Comparison of ENCODE assay signal across 3 cellular contexts in the genomic region with DNA sequence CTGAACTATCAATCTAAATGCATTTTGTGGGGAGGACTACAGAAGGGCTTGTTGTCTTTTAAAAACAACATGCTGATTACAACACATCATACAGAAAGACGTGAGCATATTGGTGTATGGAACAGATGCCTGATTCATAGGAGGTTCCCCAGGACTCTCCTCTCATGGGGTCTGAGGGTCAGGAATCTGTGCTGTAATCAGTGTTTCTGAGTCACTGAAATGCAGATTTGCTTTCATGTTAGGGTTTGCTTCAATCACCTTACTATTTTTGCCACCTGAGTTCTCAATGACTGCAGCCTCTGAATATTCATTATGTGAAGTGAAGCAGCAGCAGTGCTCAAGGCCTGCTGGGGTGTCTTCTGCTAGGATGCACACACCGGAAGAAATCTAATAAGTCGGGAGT.
A peak's percentile ranks its signal among the peaks of the same experiment; 100 is the strongest.
TF ChIP-seq lines count a peak whose summit lies in the region.

No MANE protein-coding gene starts in this region.

TF ChIP-seq in SK-N-SH treated with all-trans-retinoic acid at 6 μM for 48 hours, 23 proteins besides CTCF, POLR2A, EP300 and RAD21 (continued from another document):
- TF ChIP-seq, protein P1, sequence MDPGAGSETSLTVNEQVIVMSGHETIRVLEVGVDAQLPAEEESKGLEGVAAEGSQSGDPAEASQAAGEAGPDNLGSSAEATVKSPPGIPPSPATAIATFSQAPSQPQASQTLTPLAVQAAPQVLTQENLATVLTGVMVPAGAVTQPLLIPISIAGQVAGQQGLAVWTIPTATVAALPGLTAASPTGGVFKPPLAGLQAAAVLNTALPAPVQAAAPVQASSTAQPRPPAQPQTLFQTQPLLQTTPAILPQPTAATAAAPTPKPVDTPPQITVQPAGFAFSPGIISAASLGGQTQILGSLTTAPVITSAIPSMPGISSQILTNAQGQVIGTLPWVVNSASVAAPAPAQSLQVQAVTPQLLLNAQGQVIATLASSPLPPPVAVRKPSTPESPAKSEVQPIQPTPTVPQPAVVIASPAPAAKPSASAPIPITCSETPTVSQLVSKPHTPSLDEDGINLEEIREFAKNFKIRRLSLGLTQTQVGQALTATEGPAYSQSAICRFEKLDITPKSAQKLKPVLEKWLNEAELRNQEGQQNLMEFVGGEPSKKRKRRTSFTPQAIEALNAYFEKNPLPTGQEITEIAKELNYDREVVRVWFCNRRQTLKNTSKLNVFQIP (CRISPR knock-in tag; IDR thresholded peaks at IDR 0.05; ENCODE audit: borderline replicate concordance, low read depth), result no peak
- TF ChIP-seq GLIS3 (CRISPR knock-in tag; IDR thresholded peaks at IDR 0.05), result no peak

TF ChIP-seq in endothelial cell of umbilical vein, 7 proteins besides CTCF, POLR2A, EP300 and RAD21 (continued from another document):
- TF ChIP-seq FOS (IDR thresholded peaks at IDR 0.05; ENCODE audit: borderline replicate concordance, insufficient read depth, low read length), result no peak
- no peak for TF ChIP-seq POLR2AphosphoS5 (IDR thresholded peaks at IDR 0.05; ENCODE audit: insufficient read depth, low read depth, low read length)
- no peak for TF ChIP-seq GATA2 (IDR thresholded peaks at IDR 0.05; ENCODE audit: insufficient read depth, insufficient read length, low read depth, low read length)

TF ChIP-seq in neural cell, 6 proteins besides CTCF, POLR2A, EP300 and RAD21 (continued from another document):
- TF ChIP-seq, protein P2, sequence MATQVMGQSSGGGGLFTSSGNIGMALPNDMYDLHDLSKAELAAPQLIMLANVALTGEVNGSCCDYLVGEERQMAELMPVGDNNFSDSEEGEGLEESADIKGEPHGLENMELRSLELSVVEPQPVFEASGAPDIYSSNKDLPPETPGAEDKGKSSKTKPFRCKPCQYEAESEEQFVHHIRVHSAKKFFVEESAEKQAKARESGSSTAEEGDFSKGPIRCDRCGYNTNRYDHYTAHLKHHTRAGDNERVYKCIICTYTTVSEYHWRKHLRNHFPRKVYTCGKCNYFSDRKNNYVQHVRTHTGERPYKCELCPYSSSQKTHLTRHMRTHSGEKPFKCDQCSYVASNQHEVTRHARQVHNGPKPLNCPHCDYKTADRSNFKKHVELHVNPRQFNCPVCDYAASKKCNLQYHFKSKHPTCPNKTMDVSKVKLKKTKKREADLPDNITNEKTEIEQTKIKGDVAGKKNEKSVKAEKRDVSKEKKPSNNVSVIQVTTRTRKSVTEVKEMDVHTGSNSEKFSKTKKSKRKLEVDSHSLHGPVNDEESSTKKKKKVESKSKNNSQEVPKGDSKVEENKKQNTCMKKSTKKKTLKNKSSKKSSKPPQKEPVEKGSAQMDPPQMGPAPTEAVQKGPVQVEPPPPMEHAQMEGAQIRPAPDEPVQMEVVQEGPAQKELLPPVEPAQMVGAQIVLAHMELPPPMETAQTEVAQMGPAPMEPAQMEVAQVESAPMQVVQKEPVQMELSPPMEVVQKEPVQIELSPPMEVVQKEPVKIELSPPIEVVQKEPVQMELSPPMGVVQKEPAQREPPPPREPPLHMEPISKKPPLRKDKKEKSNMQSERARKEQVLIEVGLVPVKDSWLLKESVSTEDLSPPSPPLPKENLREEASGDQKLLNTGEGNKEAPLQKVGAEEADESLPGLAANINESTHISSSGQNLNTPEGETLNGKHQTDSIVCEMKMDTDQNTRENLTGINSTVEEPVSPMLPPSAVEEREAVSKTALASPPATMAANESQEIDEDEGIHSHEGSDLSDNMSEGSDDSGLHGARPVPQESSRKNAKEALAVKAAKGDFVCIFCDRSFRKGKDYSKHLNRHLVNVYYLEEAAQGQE (IDR thresholded peaks at IDR 0.05; ENCODE audit: borderline replicate concordance), result no peak
- TF ChIP-seq SMC3 (conservative IDR thresholded peaks at IDR 0.05; ENCODE audit: poor library complexity), result no peak
- TF ChIP-seq POLR2AphosphoS5 (IDR thresholded peaks at IDR 0.05), result peak; percentile 19
